17 cellular contexts compared by ENCODE assay signal in genomic region chr1:21586222-21586621, GRCh38.
DNase-seq lines count a peak whose midpoint lies in the region; ATAC-seq, FAIRE-seq and TF ChIP-seq lines count a peak whose summit lies in the region.
"Had no signal": no experiment of that assay in that cellular context is flagged by ENCODE, and none has a peak within 500 bp of the region (broad histone marks: within the 10 kb centered on the region; RNA-seq: fewer than 3 reads in every experiment).

No MANE protein-coding gene starts in this region.

- H3K27me3 Mint-ChIP-seq in astrocyte (ENCODE audit: low read depth, unreplicated experiment) (peaks cover 21% of the 10 kb centered on the region), type B pancreatic cell (peaks cover 31% of the 10 kb centered on the region)

- peaks cover 29% of the 10 kb centered on the region for H3K4me1 ChIP-seq in ACC112 (ENCODE audit: control insufficient read depth, insufficient read depth, low read length, unreplicated experiment)
- H3K4me1 ChIP-seq in HCT116 (ENCODE audit: control insufficient read depth in 1 of 2, insufficient read depth in 2 of 2, low read length in 2 of 2): peaks cover 20 to 40% of the 10 kb centered on the region in 2 experiments
- peaks cover 23% of the 10 kb centered on the region for H3K4me1 ChIP-seq in astrocyte (ENCODE audit: insufficient read depth, low read length)
- peaks cover 29% of the 10 kb centered on the region for H3K4me1 ChIP-seq in mesodermal cell (ENCODE audit: control insufficient read depth, insufficient read depth, low read length, poor library complexity, severe bottlenecking)
- H3K4me1 ChIP-seq: colonic mucosa had no signal

- TF ChIP-seq CTCF in HCT116 (IDR thresholded peaks at IDR 0.05 in 2 of 3, conservative IDR thresholded peaks at IDR 0.05 in 1 of 3; ENCODE audit: borderline replicate concordance in 1 of 3, insufficient read depth in 1 of 3, low read depth in 2 of 3, low read length in 2 of 3): no peak
- TF ChIP-seq CTCF in astrocyte (IDR thresholded peaks at IDR 0.05; ENCODE audit: insufficient read depth, low read depth, low read length): no peak
- no peak for TF ChIP-seq CTCF in type B pancreatic cell (conservative IDR thresholded peaks at IDR 0.05)

- H3K9me2 ChIP-seq in HCT116 (ENCODE audit: insufficient read depth): no peaks in the 10 kb centered on the region

- no peak for ATAC-seq in HCT116
- ATAC-seq in HG03095 (IDR thresholded peaks at IDR 0.05; ENCODE audit: unreplicated experiment): no peak
- ATAC-seq in GM21786 (IDR thresholded peaks at IDR 0.05; ENCODE audit: unreplicated experiment): no peak

- POLR2A ChIA-PET in HCT116 (lab: Charles Lee): no interaction called here

- H3K36me3 ChIP-seq in ACC112 (ENCODE audit: insufficient read depth, low read length) (no peaks in the 10 kb centered on the region), HCT116 (ENCODE audit: control insufficient read depth in 1 of 2, insufficient read depth in 2 of 2, low read length in 2 of 2) (no peaks in the 10 kb centered on the region), astrocyte (ENCODE audit: insufficient read depth, low read length) (no peaks in the 10 kb centered on the region), mesodermal cell (ENCODE audit: control insufficient read depth, insufficient read depth, low read length) (no peaks in the 10 kb centered on the region)
- H3K36me3 ChIP-seq: colonic mucosa had no signal

- H3K4me3 Mint-ChIP-seq in astrocyte (ENCODE audit: unreplicated experiment) (no peak overlapping the region), type B pancreatic cell (no peak overlapping the region)
- H3K4me3 Mint-ChIP-seq: activated naive CD4-positive, alpha-beta T cell treated with anti-CD3 and anti-CD28 coated beads, Interleukin-2, amount 50 U/mL, for 24 hours; CD8-positive, alpha-beta memory T cell; neural crest cell had no signal

- FAIRE-seq in astrocyte (lab: Jason Lieb, UNC) (no peak), GM12892 (lab: Jason Lieb, UNC) (no peak)

- peak overlapping the region; percentile 22 for H3K27ac Mint-ChIP-seq in astrocyte (ENCODE audit: unreplicated experiment)
- H3K27ac Mint-ChIP-seq in type B pancreatic cell: no peak overlapping the region
- H3K27ac Mint-ChIP-seq: activated naive CD4-positive, alpha-beta T cell treated with anti-CD3 and anti-CD28 coated beads, Interleukin-2, amount 50 U/mL, for 24 hours; CD8-positive, alpha-beta memory T cell had no signal

- H3K79me2 ChIP-seq in ACC112 (ENCODE audit: control insufficient read depth, insufficient read depth, low read length, unreplicated experiment): no peaks in the 10 kb centered on the region
- no peaks in the 10 kb centered on the region for H3K79me2 ChIP-seq in HCT116 (ENCODE audit: insufficient read depth, low read length)
- H3K79me2 ChIP-seq in astrocyte (ENCODE audit: insufficient read depth, low read length): no peaks in the 10 kb centered on the region

- peak overlapping the region; percentile 3 for H2AFZ ChIP-seq in ACC112 (ENCODE audit: low read length, unreplicated experiment)
- H2AFZ ChIP-seq in HCT116 (ENCODE audit: low read depth, low read length, poor library complexity, severe bottlenecking): no peak overlapping the region
- H2AFZ ChIP-seq in astrocyte (ENCODE audit: low read depth, low read length): peak overlapping the region; percentile 6

- RAD21 ChIA-PET in HCT116 (lab: Charles Lee; ENCODE audit: low non-redundant PET in 1 of 2, low total read pairs in 2 of 2, uncharacterized antibody in 2 of 2, unreplicated experiment in 2 of 2): no interaction called here

- BruUV-seq in HCT116 (replicated peaks; lab: Mats Ljungman, UMichigan): no TSS peak

- H3K4me1 Mint-ChIP-seq in astrocyte (ENCODE audit: low read depth, unreplicated experiment) (peaks cover 15% of the 10 kb centered on the region), type B pancreatic cell (ENCODE audit: unreplicated experiment) (peaks cover 23% of the 10 kb centered on the region)
- H3K4me1 Mint-ChIP-seq: activated naive CD4-positive, alpha-beta T cell treated with anti-CD3 and anti-CD28 coated beads, Interleukin-2, amount 50 U/mL, for 24 hours had no signal

- 64 to 65% methylated on average over 12 of the region's 12 CpGs for WGBS in mesodermal cell (ENCODE audit: insufficient coverage in 2 of 2), 2 experiments

- no peaks in the 10 kb centered on the region for H3K27me3 ChIP-seq in ACC112 (ENCODE audit: insufficient read depth, low read length)
- no peaks in the 10 kb centered on the region for H3K27me3 ChIP-seq in HCT116 (ENCODE audit: insufficient read depth, low read length)
- peaks cover 5% of the 10 kb centered on the region for H3K27me3 ChIP-seq in astrocyte (ENCODE audit: insufficient read depth, low read length)
- H3K27me3 ChIP-seq: colonic mucosa, testis had no signal

- CTCF ChIA-PET in HCT116 (lab: Charles Lee): no interaction called here

- intact Hi-C loops in HCT116 (cut with micrococcal nuclease): no loop called here

- H4K20me1 ChIP-seq in HCT116 (ENCODE audit: insufficient read depth): no peaks in the 10 kb centered on the region
- no peaks in the 10 kb centered on the region for H4K20me1 ChIP-seq in astrocyte (ENCODE audit: insufficient read depth, low read length)

- peak overlapping the region; percentile 40 for H3K9ac ChIP-seq in HCT116 (ENCODE audit: low read length)
- H3K9ac ChIP-seq in astrocyte (ENCODE audit: low read length): peak overlapping the region; percentile 36

- TF ChIP-seq POLR2A in HCT116 (IDR thresholded peaks at IDR 0.05; ENCODE audit: borderline replicate concordance, extremely low read depth, insufficient read depth, insufficient read length) (no peak), GM12892 (IDR thresholded peaks at IDR 0.05; ENCODE audit: low read depth, low read length) (no peak)

- no peaks in the 10 kb centered on the region for H3K36me3 Mint-ChIP-seq in astrocyte (ENCODE audit: low read depth, unreplicated experiment)
- H3K36me3 Mint-ChIP-seq in type B pancreatic cell: no peaks in the 10 kb centered on the region
- H3K36me3 Mint-ChIP-seq: activated naive CD4-positive, alpha-beta T cell treated with anti-CD3 and anti-CD28 coated beads, Interleukin-2, amount 50 U/mL, for 24 hours; CD8-positive, alpha-beta memory T cell had no signal

- H3K4me3 ChIP-seq in ACC112 (ENCODE audit: low read depth, low read length) (no peak overlapping the region), HCT116 (replicated peaks in 1 of 2; ENCODE audit: low read depth in 1 of 2, low read length in 2 of 2) (no peak overlapping the region), astrocyte (ENCODE audit: insufficient read depth, low read depth, low read length) (no peak overlapping the region), mesodermal cell (ENCODE audit: extremely low read depth, insufficient read depth, low read length, poor library complexity, severe bottlenecking) (no peak overlapping the region)
- H3K4me3 ChIP-seq: colonic mucosa, testis had no signal

- DNase-seq in HCT116 (ENCODE audit: low read depth, low spot score) (no peak), astrocyte (ENCODE audit: low read depth) (no peak), GM12892 (ENCODE audit: insufficient read length) (no peak), type B pancreatic cell (ENCODE audit: extremely low spot score, unreplicated experiment) (no peak)
- DNase-seq: activated CD4-positive, alpha-beta T cell treated with anti-CD3 and anti-CD28 coated beads for 1 hour; CD8-positive, alpha-beta memory T cell; colonic mucosa; DND-41; NCI-H1417 treated with DMSO at 0.1 percent for 48 hours; stimulated activated CD4-positive, alpha-beta T cell treated with anti-CD3 and anti-CD28 coated beads, Interleukin-15, amount 100 ng/mL, for 24 hours had no signal

- H3K4me2 ChIP-seq in HCT116 (ENCODE audit: low read length): peak overlapping the region; percentile 69
- H3K4me2 ChIP-seq in astrocyte (ENCODE audit: low read length): peak overlapping the region; percentile 54

- no peak for TF ChIP-seq RAD21 in HCT116 (IDR thresholded peaks at IDR 0.05; ENCODE audit: low read depth)

- H3K9me3 Mint-ChIP-seq in astrocyte (ENCODE audit: unreplicated experiment): peaks cover 3% of the 10 kb centered on the region
- H3K9me3 Mint-ChIP-seq in type B pancreatic cell: no peaks in the 10 kb centered on the region
- H3K9me3 Mint-ChIP-seq: activated naive CD4-positive, alpha-beta T cell treated with anti-CD3 and anti-CD28 coated beads, Interleukin-2, amount 50 U/mL, for 24 hours; CD8-positive, alpha-beta memory T cell; neural crest cell had no signal

- H3K27ac ChIP-seq in ACC112 (ENCODE audit: low read depth, low read length): peak overlapping the region; percentile 15; the same call in 1 of the 2 replicates
- no peak overlapping the region for H3K27ac ChIP-seq in HCT116 (ENCODE audit: low read depth, low read length)
- H3K27ac ChIP-seq in astrocyte (ENCODE audit: low read depth, low read length): no peak overlapping the region
- H3K27ac ChIP-seq in mesodermal cell (ENCODE audit: low read depth, low read length, severe bottlenecking): peak overlapping the region; percentile 62
- H3K27ac ChIP-seq: colonic mucosa, testis had no signal

- H3K9me3 ChIP-seq in HCT116 (ENCODE audit: control insufficient read depth in 1 of 2, insufficient read depth in 1 of 2, low read depth in 1 of 2, low read length in 2 of 2) (no peaks in the 10 kb centered on the region), astrocyte (ENCODE audit: insufficient read depth, low read depth, low read length) (peaks cover 3% of the 10 kb centered on the region), mesodermal cell (ENCODE audit: control insufficient read depth, low read length) (no peaks in the 10 kb centered on the region)
- H3K9me3 ChIP-seq: colonic mucosa, testis had no signal

Comparison
In these comparisons a context has a peak if more than half of its experiments do, and no peak if none do; other contexts are left out.
1. H3K27ac ChIP-seq: peak in ACC112 (single experiment) and mesodermal cell (single experiment); none in HCT116 (single experiment) and astrocyte (single experiment).